Comparison of ENCODE assay signal across 8 cellular contexts in the genomic region with DNA sequence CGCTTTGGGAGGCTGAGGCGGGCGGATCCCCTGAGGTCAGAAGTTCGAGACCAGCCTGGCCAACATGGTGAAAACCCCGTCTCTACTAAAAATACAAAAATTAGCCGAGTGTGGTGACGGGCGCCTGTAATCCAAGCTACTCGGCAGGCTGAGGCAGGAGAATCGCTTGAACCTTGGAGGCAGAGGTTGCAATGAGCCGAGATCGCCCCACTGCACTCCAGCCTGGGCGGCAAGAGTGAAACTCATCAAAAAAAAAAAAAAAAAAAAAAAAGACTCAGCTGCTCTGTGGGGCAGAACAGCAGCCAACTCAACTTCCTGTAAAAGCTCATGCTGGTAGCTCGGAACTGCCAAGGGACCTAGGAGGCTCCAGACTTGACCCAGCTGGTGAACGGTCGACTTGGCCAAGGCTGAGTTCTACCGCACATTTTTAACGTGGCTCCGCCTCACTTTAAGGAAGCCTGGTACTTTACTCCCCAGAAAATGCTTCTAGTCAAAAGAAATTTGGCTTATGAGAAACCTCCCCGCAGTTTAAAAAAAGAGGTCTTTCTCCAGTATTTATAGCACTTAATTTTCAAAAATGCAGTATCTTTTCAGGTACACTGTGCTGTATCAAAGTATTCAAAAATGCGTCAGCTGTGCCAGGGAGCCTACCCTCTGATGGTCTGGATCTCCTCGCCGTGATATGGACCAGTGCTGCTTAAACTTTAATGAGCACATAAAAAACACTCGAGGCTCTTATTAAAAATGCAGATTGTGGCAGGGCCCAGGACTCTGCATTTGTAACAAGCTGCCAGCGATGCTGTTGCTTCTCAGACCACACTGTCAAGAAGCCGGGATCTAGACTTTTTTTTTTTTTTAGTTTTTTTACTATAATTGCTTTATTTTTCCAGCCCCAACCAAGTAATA. TPM values are rescaled to one million over a fixed set of nuclear protein-coding genes. Genes with fewer than 3 reads are reported as not detected.
DNase-seq lines count a peak whose midpoint lies in the region; ATAC-seq and TF ChIP-seq lines count a peak whose summit lies in the region.

No MANE protein-coding gene starts in this region.

- H3K4me3 ChIP-seq in coronary artery (peak overlapping the region; percentile 89), lower lobe of right lung (peak overlapping the region; percentile 97), thoracic aorta (peak overlapping the region; percentile 95)

- H3K9me3 ChIP-seq in lower lobe of right lung (peaks cover 3% of the 10 kb centered on the region), thoracic aorta (no peaks in the 10 kb centered on the region)

- TF ChIP-seq POLR2A in GM18526 (IDR thresholded peaks at IDR 0.05; ENCODE audit: extremely low read depth, insufficient read length), result peak; percentile 48

- intact Hi-C loops in lower lobe of right lung (cut with DNase I), result no loop called here

- ATAC-seq in lower lobe of right lung (peak; percentile 7 to 8), thoracic aorta (ENCODE audit: insufficient number of reproducible peaks, low FRiP score, low read depth) (no peak), HG02981 (IDR thresholded peaks at IDR 0.05; ENCODE audit: unreplicated experiment) (no peak)

- H3K27me3 ChIP-seq in lower lobe of right lung (ENCODE audit: low read depth), result no peaks in the 10 kb centered on the region
- H3K27me3 ChIP-seq in thoracic aorta (replicated peaks; ENCODE audit: insufficient read depth), result no peaks in the 10 kb centered on the region

- peak overlapping the region; percentile 93 to 95 for H3K27ac ChIP-seq in coronary artery
- peak overlapping the region; percentile 90 for H3K27ac ChIP-seq in lower lobe of right lung
- peak overlapping the region; percentile 94 to 98 for H3K27ac ChIP-seq in thoracic aorta

- TF ChIP-seq CTCF in coronary artery (IDR thresholded peaks at IDR 0.05) (no peak), lower lobe of right lung (IDR thresholded peaks at IDR 0.05) (no peak), thoracic aorta (IDR thresholded peaks at IDR 0.05) (no peak)

- DNase-seq in AG08396 (ENCODE audit: low spot score) (peak; percentile 78), RKO (ENCODE audit: low spot score) (peak; percentile 70), coronary artery (ENCODE audit: low spot score) (peak; percentile 82), lower lobe of right lung (peak; percentile 58), thoracic aorta (ENCODE audit: low spot score) (no peak), hippocampal formation (lab: John Stamatoyannopoulos, UW) (no peak)

- no peaks in the 10 kb centered on the region for H3K36me3 ChIP-seq in lower lobe of right lung
- no peaks in the 10 kb centered on the region for H3K36me3 ChIP-seq in thoracic aorta

- H3K4me1 ChIP-seq in lower lobe of right lung (peaks cover 42% of the 10 kb centered on the region), thoracic aorta (ENCODE audit: control insufficient read depth in 1 of 2, low read depth in 2 of 2) (peaks cover 32 to 48% of the 10 kb centered on the region in 2 donors)

RNA-seq across cellular contexts. Expression of gene SMARCD2, which starts 1.2 kb away (rescaled TPM):
- total RNA-seq in lower lobe of right lung (80.9 TPM), thoracic aorta (100 to 1,000 TPM in 1 of 2 donors, 10 to 100 TPM in 1; 81.8 to 136 TPM)

RNA-seq across cellular contexts. Expression of gene FTSJ3, which starts 16.2 kb away (rescaled TPM):
- total RNA-seq in lower lobe of right lung (37.4 TPM), thoracic aorta (10 to 100 TPM; 38.2 to 52.9 TPM)

RNA-seq across cellular contexts. Expression of gene PSMC5, which starts 16.4 kb away (rescaled TPM):
- total RNA-seq in lower lobe of right lung (98.6 TPM), thoracic aorta (10 to 100 TPM; 58.5 to 76.1 TPM)

RNA-seq across cellular contexts. Expression of gene CSH2, which starts 29.8 kb away (rescaled TPM):
- total RNA-seq in lower lobe of right lung (not detected), thoracic aorta (not detected)

RNA-seq across cellular contexts. Expression of gene GH2, which starts 38.1 kb away (rescaled TPM):
- total RNA-seq in lower lobe of right lung, result not detected
- not detected for total RNA-seq in thoracic aorta

Comparison
In these comparisons a context has a peak if more than half of its experiments do, and no peak if none do; other contexts are left out.
1. DNase-seq: peak in AG08396 (single experiment), RKO (single experiment), coronary artery (single experiment) and lower lobe of right lung (single experiment); none in thoracic aorta (single experiment) and hippocampal formation (0 of 2).
2. ATAC-seq: peak in lower lobe of right lung (2 of 2); none in thoracic aorta (single experiment) and HG02981 (single experiment).
3. Peak in every context shown above with its lines, with median percentiles within 50 percentile points of each other: H3K27ac ChIP-seq and H3K4me3 ChIP-seq.